Comparison of ENCODE assay signal across 1 cellular context in genomic region chr3:3179407-3180094, GRCh38.
TF ChIP-seq lines count a peak whose summit lies in the region.

Gene CRBN, minus strand, starts transcription at chr3:3179691. Its CDS starts 4 bp downstream, at chr3:3179687.

TF ChIP-seq in HepG2, 621 proteins besides CTCF, POLR2A, EP300 and RAD21 (continued from another document and continues in another):
- TF ChIP-seq, protein P1, sequence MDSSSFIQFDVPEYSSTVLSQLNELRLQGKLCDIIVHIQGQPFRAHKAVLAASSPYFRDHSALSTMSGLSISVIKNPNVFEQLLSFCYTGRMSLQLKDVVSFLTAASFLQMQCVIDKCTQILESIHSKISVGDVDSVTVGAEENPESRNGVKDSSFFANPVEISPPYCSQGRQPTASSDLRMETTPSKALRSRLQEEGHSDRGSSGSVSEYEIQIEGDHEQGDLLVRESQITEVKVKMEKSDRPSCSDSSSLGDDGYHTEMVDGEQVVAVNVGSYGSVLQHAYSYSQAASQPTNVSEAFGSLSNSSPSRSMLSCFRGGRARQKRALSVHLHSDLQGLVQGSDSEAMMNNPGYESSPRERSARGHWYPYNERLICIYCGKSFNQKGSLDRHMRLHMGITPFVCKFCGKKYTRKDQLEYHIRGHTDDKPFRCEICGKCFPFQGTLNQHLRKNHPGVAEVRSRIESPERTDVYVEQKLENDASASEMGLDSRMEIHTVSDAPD (CRISPR knock-in tag; IDR thresholded peaks at IDR 0.05), result no peak
- TF ChIP-seq, protein P2, sequence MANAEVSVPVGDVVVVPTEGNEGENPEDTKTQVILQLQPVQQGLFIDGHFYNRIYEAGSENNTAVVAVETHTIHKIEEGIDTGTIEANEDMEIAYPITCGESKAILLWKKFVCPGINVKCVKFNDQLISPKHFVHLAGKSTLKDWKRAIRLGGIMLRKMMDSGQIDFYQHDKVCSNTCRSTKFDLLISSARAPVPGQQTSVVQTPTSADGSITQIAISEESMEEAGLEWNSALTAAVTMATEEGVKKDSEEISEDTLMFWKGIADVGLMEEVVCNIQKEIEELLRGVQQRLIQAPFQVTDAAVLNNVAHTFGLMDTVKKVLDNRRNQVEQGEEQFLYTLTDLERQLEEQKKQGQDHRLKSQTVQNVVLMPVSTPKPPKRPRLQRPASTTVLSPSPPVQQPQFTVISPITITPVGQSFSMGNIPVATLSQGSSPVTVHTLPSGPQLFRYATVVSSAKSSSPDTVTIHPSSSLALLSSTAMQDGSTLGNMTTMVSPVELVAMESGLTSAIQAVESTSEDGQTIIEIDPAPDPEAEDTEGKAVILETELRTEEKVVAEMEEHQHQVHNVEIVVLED (CRISPR knock-in tag; IDR thresholded peaks at IDR 0.05; ENCODE audit: borderline replicate concordance), result peak; percentile 86
- TF ChIP-seq MTA1 (CRISPR knock-in tag; IDR thresholded peaks at IDR 0.05; ENCODE audit: borderline replicate concordance), result peak; percentile 68; the same call in 1 of the 2 replicates
- TF ChIP-seq ZBTB49 (CRISPR knock-in tag; IDR thresholded peaks at IDR 0.05; ENCODE audit: borderline replicate concordance), result peak; percentile 54; the same call in 1 of the 2 replicates
- no peak; the same call in 1 of the 2 replicates for TF ChIP-seq NFAT5 (CRISPR knock-in tag; IDR thresholded peaks at IDR 0.05)
- TF ChIP-seq ZBTB2 (CRISPR knock-in tag; IDR thresholded peaks at IDR 0.05; ENCODE audit: low read depth), result no peak
- TF ChIP-seq, protein P3, sequence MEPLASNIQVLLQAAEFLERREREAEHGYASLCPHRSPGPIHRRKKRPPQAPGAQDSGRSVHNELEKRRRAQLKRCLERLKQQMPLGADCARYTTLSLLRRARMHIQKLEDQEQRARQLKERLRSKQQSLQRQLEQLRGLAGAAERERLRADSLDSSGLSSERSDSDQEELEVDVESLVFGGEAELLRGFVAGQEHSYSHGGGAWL (CRISPR knock-in tag; IDR thresholded peaks at IDR 0.05), result peak; percentile 94
- TF ChIP-seq, protein P4, sequence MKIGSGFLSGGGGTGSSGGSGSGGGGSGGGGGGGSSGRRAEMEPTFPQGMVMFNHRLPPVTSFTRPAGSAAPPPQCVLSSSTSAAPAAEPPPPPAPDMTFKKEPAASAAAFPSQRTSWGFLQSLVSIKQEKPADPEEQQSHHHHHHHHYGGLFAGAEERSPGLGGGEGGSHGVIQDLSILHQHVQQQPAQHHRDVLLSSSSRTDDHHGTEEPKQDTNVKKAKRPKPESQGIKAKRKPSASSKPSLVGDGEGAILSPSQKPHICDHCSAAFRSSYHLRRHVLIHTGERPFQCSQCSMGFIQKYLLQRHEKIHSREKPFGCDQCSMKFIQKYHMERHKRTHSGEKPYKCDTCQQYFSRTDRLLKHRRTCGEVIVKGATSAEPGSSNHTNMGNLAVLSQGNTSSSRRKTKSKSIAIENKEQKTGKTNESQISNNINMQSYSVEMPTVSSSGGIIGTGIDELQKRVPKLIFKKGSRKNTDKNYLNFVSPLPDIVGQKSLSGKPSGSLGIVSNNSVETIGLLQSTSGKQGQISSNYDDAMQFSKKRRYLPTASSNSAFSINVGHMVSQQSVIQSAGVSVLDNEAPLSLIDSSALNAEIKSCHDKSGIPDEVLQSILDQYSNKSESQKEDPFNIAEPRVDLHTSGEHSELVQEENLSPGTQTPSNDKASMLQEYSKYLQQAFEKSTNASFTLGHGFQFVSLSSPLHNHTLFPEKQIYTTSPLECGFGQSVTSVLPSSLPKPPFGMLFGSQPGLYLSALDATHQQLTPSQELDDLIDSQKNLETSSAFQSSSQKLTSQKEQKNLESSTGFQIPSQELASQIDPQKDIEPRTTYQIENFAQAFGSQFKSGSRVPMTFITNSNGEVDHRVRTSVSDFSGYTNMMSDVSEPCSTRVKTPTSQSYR (CRISPR knock-in tag; IDR thresholded peaks at IDR 0.05; ENCODE audit: borderline replicate concordance), result peak; percentile 28; the same call in 1 of the 2 replicates
- TF ChIP-seq ZNF224 (CRISPR knock-in tag; IDR thresholded peaks at IDR 0.05), result no peak
- no peak for TF ChIP-seq HNRNPL (IDR thresholded peaks at IDR 0.05; ENCODE audit: low read depth, low read length)
- peak; percentile 81; the same call in 1 of the 2 replicates for TF ChIP-seq ZNF563 (CRISPR knock-in tag; IDR thresholded peaks at IDR 0.05)
- no peak for TF ChIP-seq ATF5 (CRISPR knock-in tag; IDR thresholded peaks at IDR 0.05; ENCODE audit: low read depth)
- peak; percentile 33 for TF ChIP-seq ZNF629 (CRISPR knock-in tag; conservative IDR thresholded peaks at IDR 0.05)
- TF ChIP-seq IRF2 (CRISPR knock-in tag; IDR thresholded peaks at IDR 0.05), result peak; percentile 96
- no peak for TF ChIP-seq ZNF17 (CRISPR knock-in tag; IDR thresholded peaks at IDR 0.05)
- no peak for TF ChIP-seq AKAP8 (CRISPR knock-in tag; IDR thresholded peaks at IDR 0.05)
- peak; percentile 28; the same call in 1 of the 2 replicates for TF ChIP-seq CEBPG (CRISPR knock-in tag; IDR thresholded peaks at IDR 0.05)
- no peak for TF ChIP-seq HHEX (CRISPR knock-in tag; IDR thresholded peaks at IDR 0.05)
- TF ChIP-seq PTBP1 (IDR thresholded peaks at IDR 0.05; ENCODE audit: low read depth, low read length, poor library complexity, severe bottlenecking), result peak; percentile 50
- TF ChIP-seq MATR3 (CRISPR knock-in tag; IDR thresholded peaks at IDR 0.05), result no peak
- no peak for TF ChIP-seq GATAD2A (CRISPR knock-in tag; IDR thresholded peaks at IDR 0.05)
- no peak for TF ChIP-seq ZBTB40 (IDR thresholded peaks at IDR 0.05)
- TF ChIP-seq ZBTB40 (CRISPR knock-in tag; IDR thresholded peaks at IDR 0.05), result peak; percentile 87
- no peak for TF ChIP-seq CENPBD1 (CRISPR knock-in tag; IDR thresholded peaks at IDR 0.05; ENCODE audit: borderline replicate concordance, low read depth)
- peak; percentile 79; the same call in 1 of the 2 replicates for TF ChIP-seq ZBTB38 (CRISPR knock-in tag; IDR thresholded peaks at IDR 0.05)
